ENCODE assay signal across 8 cellular contexts in the genomic region with DNA sequence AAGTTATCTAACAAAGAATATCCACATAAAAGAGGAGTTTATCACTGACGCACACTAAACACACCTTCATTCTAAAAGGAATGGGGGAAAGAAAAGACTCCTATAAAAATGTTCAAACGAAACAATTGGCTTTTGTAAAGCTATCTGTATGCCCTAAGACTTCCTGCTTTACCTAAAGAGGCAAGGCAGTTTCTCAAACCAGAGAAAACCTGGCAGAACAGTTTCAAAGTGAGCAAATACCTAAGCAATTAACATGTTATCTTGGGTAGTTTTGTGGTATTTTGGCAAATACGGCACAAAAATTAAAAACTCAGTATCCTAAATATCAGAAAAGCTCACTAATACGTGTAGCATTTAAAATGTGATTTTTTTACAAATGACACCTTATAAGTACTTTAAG. TPM values are rescaled to one million over a fixed set of nuclear protein-coding genes. Genes with fewer than 3 reads are reported as not detected.
DNase-seq lines count a peak whose midpoint lies in the region; ATAC-seq, FAIRE-seq and TF ChIP-seq lines count a peak whose summit lies in the region.

No MANE protein-coding gene starts in this region.

- peaks cover 31 to 38% (median 36%) of the 10 kb centered on the region in 3 donors for H3K4me1 Mint-ChIP-seq in IgD-negative memory B cell

- peaks cover 68% of the 10 kb centered on the region for H3K79me2 ChIP-seq in GM12878 (ENCODE audit: control insufficient read depth, insufficient read depth, low read length)

- H3K36me3 Mint-ChIP-seq in IgD-negative memory B cell, result peaks cover 1% of the 10 kb centered on the region

- no peak for TF ChIP-seq CTCF in GM12878 (IDR thresholded peaks at IDR 0.05 in 2 of 3, conservative IDR thresholded peaks at IDR 0.05 in 1 of 3; ENCODE audit: control insufficient read depth in 2 of 3, extremely low read depth in 1 of 3, insufficient read depth in 1 of 3, low read depth in 3 of 3, low read length in 3 of 3)

- no peak for TF ChIP-seq EP300 in GM12878 (IDR thresholded peaks at IDR 0.05; ENCODE audit: borderline replicate concordance in 1 of 2, control insufficient read depth in 1 of 2, low read depth in 2 of 2, low read length in 2 of 2)

- POLR2A ChIA-PET in GM12878 (lab: Charles Lee), result interaction anchor here (0.9 to 1.5 kb wide), 3 partner anchors 36 to 233 kb away, joined by 4 read pairs; a partner anchor contains a TSS

- H3K9ac ChIP-seq in GM12878 (ENCODE audit: control insufficient read depth, insufficient read depth, low read length), result peak overlapping the region; percentile 100

- ATAC-seq in GM12878 (0 out of 3 replicates have a peak, but pooled peaks have one; percentile 10), HG02588 (IDR thresholded peaks at IDR 0.05; ENCODE audit: unreplicated experiment) (no peak), HG03432 (IDR thresholded peaks at IDR 0.05; ENCODE audit: unreplicated experiment) (no peak)

- CTCF ChIA-PET in GM12878 (lab: Yijun Ruan, JAX), result interaction anchor here (0.7 to 1.1 kb wide), 2 partner anchors 13 to 99 kb away, joined by 4 read pairs; no protein-coding TSS in a partner anchor

- no peaks in the 10 kb centered on the region for H3K9me3 Mint-ChIP-seq in IgD-negative memory B cell

- H3K4me3 ChIP-seq in GM12878 (peak overlapping the region; percentile 99), mesodermal cell (ENCODE audit: extremely low read depth, insufficient read depth, low read length, poor library complexity, severe bottlenecking) (peak overlapping the region; percentile 97)

- H3K27me3 Mint-ChIP-seq in IgD-negative memory B cell, result no peaks in the 10 kb centered on the region

- H3K27me3 ChIP-seq in GM12878 (replicated peaks in 1 of 2; ENCODE audit: control insufficient read depth in 2 of 2, insufficient read depth in 2 of 2, low read length in 1 of 2), result no peaks in the 10 kb centered on the region

- in situ Hi-C loops in GM12878 (cut with MboI), result no loop called here

- TF ChIP-seq RAD21 in GM12878 (IDR thresholded peaks at IDR 0.05; ENCODE audit: insufficient read depth, low read depth, low read length), result no peak

- RAD21 ChIA-PET in GM12878 (lab: Charles Lee; ENCODE audit: unreplicated experiment), result interaction anchor here (1.0 to 2.0 kb wide), 2 partner anchors 36 to 53 kb away, joined by 3 to 7 read pairs; no protein-coding TSS in a partner anchor

- DNase-seq in CD1c-positive myeloid dendritic cell (ENCODE audit: extremely low spot score) (peak; percentile 13), GM12878 (ENCODE audit: low read depth, low spot score) (no peak), cortex of kidney (lab: John Stamatoyannopoulos, UW) (no peak), NCI-H1092 treated with DMSO at 0.1 percent for 48 hours (lab: John Stamatoyannopoulos, UW) (no peak)

- no peak for TF ChIP-seq POLR2A in GM12878 (IDR thresholded peaks at IDR 0.05; ENCODE audit: low read depth, low read length)

- peaks cover 4% of the 10 kb centered on the region; the same call in 1 of the 2 replicates for H4K20me1 ChIP-seq in GM12878 (ENCODE audit: control insufficient read depth, insufficient read depth)

- H3K4me3 Mint-ChIP-seq in IgD-negative memory B cell, result peak overlapping the region; percentile 93 to 98 (median 97)

- H3K36me3 ChIP-seq in GM12878 (ENCODE audit: control insufficient read depth in 2 of 2, insufficient read depth in 2 of 2, low read length in 1 of 2) (peaks cover 4 to 7% of the 10 kb centered on the region in 2 experiments; a peak in 3 of 4 replicates), mesodermal cell (ENCODE audit: control insufficient read depth, insufficient read depth, low read length) (peaks cover 29% of the 10 kb centered on the region)

- no peaks in the 10 kb centered on the region for H3K4me1 ChIP-seq in GM12878 (ENCODE audit: control insufficient read depth, insufficient read depth, low read length)
- peaks cover 8% of the 10 kb centered on the region for H3K4me1 ChIP-seq in mesodermal cell (ENCODE audit: control insufficient read depth, insufficient read depth, low read length, poor library complexity, severe bottlenecking)

- intact Hi-C loops in GM12878 (cut with micrococcal nuclease; ENCODE audit: unreplicated experiment), result loop anchor here (5.0 kb wide), 1 partner anchor 51 kb away; no protein-coding TSS in a partner anchor

- H3K4me2 ChIP-seq in GM12878 (ENCODE audit: control insufficient read depth, insufficient read depth), result peak overlapping the region; percentile 56

- H3K27ac ChIP-seq in GM12878 (ENCODE audit: control insufficient read depth, insufficient read depth) (peak overlapping the region; percentile 96), mesodermal cell (ENCODE audit: low read depth, low read length, severe bottlenecking) (peak overlapping the region; percentile 99)

- SMC1A ChIA-PET in GM12878 (lab: Charles Lee; ENCODE audit: uncharacterized antibody, unreplicated experiment), result interaction anchor here (0.7 to 3.6 kb wide), 13 partner anchors 13 to 121 kb away, joined by 3 to 11 read pairs (median 4); no protein-coding TSS in a partner anchor

- peak overlapping the region; percentile 60 to 100 (median 97) for H3K27ac Mint-ChIP-seq in IgD-negative memory B cell

- WGBS in GM12878 (ENCODE audit: insufficient coverage, insufficient replicate concordance, low lambda C conversion rate, missing lambda C conversion rate), result 3% methylated on average over 4 of the region's 4 CpGs
- 0% methylated on average over 1 of the region's 4 CpGs; no CpG with 5 or more reads in 1 of the 2 experiments for WGBS in mesodermal cell (ENCODE audit: insufficient coverage in 2 of 2), 2 experiments

- H3K9me3 ChIP-seq in GM12878 (replicated peaks; ENCODE audit: control insufficient read depth, insufficient read depth, low read length) (no peaks in the 10 kb centered on the region), mesodermal cell (ENCODE audit: control insufficient read depth, low read length) (no peaks in the 10 kb centered on the region)

- no TSS peak for BruUV-seq in GM12878 (replicated peaks; lab: Mats Ljungman, UMichigan)

- FAIRE-seq in GM12878 (lab: Jason Lieb, UNC), result peak; percentile 44

- H2AFZ ChIP-seq in GM12878 (ENCODE audit: control insufficient read depth, low read depth, low read length), result no peak overlapping the region

TF ChIP-seq in GM12878, 131 proteins besides CTCF, POLR2A, EP300 and RAD21:
- peak; percentile 15; the same call in 1 of the 2 replicates for TF ChIP-seq NFIC (IDR thresholded peaks at IDR 0.05; ENCODE audit: low read depth, low read length)
- no peak for TF ChIP-seq IKZF1 (conservative IDR thresholded peaks at IDR 0.05)
- TF ChIP-seq SRF (IDR thresholded peaks at IDR 0.05; ENCODE audit: low read depth in 2 of 2, low read length in 2 of 2), result peak; percentile 32 to 90; a peak in 3 of 4 replicates

RNA-seq across cellular contexts. Expression of a gene that starts 1.9 kb away (rescaled TPM):
- polyA plus RNA-seq in IgD-negative memory B cell (88.0 TPM), GM12878 (2011; rRNA removed) (41.4 and 52.4 TPM in 2 replicates), GM12878 (2014; fragmentation: Illumina TruSeq; extraction: Trizol) (39.2 and 43.5 TPM in 2 replicates), GM12878 (2014; fragmentation: Nextera tagmentation; extraction: Ambion mirVana) (10 to 100 TPM; 21.4 to 27.4 TPM), GM12878 (2014; rRNA removed) (41.0 and 44.1 TPM in 2 replicates), GM12878 (2016; fragmentation: Nextera tagmentation; extraction: Ambion mirVana) (10 to 100 TPM; 43.4 to 47.7 TPM)
- 230 and 238 TPM in 2 replicates for total RNA-seq in GM12878 (2013; cell fraction: nucleolus; rRNA removed)
- total RNA-seq in GM12878 (2014; rRNA removed) (43.2 and 43.9 TPM in 2 replicates), GM12878 (2014; rRNA removed; fragmentation: Illumina TruSeq; extraction: Trizol) (41.5 and 42.2 TPM in 2 replicates), GM12878 (2021) (67.6 and 75.3 TPM in 2 replicates)
- polyA plus RNA-seq in GM12878 (2011; ENCODE audit: low read depth), result 18.6 TPM
- polyA plus RNA-seq in GM12878 (2011; cell fraction: cytosol; rRNA removed), result 78.5 and 91.3 TPM in 2 replicates
- 75.1 and 85.8 TPM in 2 replicates for polyA plus RNA-seq in GM12878 (2011; cell fraction: nucleus; rRNA removed)
- 28.9 and 39.0 TPM in 2 replicates for polyA plus RNA-seq in GM12878 (2012)
- polyA minus RNA-seq in GM12878 (2011; rRNA and poly(A)+ RNA removed), result 200 and 344 TPM in 2 replicates
- 38.2 and 53.0 TPM in 2 replicates for polyA minus RNA-seq in GM12878 (2011; cell fraction: cytosol; rRNA and poly(A)+ RNA removed)
- polyA minus RNA-seq in GM12878 (2011; cell fraction: nucleus; rRNA and poly(A)+ RNA removed), result 83.1 and 154 TPM in 2 replicates
- polyA plus RNA-seq in mesodermal cell (2013, experiment 1 of 2), result 62.9 TPM
- 58.8 TPM for polyA plus RNA-seq in mesodermal cell (2013, experiment 2 of 2)
